Comparison of ENCODE assay signal across 18 cellular contexts in genomic region chr2:137291810-137292209, GRCh38.
"Had no signal": no experiment of that assay in that cellular context is flagged by ENCODE, and none has a peak within 500 bp of the region (broad histone marks: within the 10 kb centered on the region; RNA-seq: fewer than 3 reads in every experiment).

No MANE protein-coding gene starts in this region.

- DNase-seq: dermis blood vessel endothelial cell; dorsolateral prefrontal cortex; effector CD4-positive, alpha-beta T cell; effector memory CD4-positive, alpha-beta T cell; foreskin keratinocyte; heart left ventricle; hippocampal formation; left cardiac atrium; left lung; left ventricle myocardium superior; lower lobe of right lung; mesenchymal stem cell; mucosa of descending colon; naive B cell; naive thymus-derived CD8-positive, alpha-beta T cell had no signal

- H3K4me1 ChIP-seq: esophagus muscularis mucosa, foreskin keratinocyte, gastroesophageal sphincter, heart left ventricle, left lung, lower lobe of right lung had no signal

- ATAC-seq: foreskin keratinocyte; gastroesophageal sphincter; heart left ventricle; left cardiac atrium; left lung; left ventricle myocardium superior; lower lobe of right lung; mucosa of descending colon; naive thymus-derived CD8-positive, alpha-beta T cell had no signal

- H3K4me3 ChIP-seq: coronary artery, dorsolateral prefrontal cortex, esophagus muscularis mucosa, gastroesophageal sphincter, heart left ventricle, left lung, lower lobe of right lung, mucosa of descending colon had no signal

- H3K27ac ChIP-seq: coronary artery, dorsolateral prefrontal cortex, esophagus muscularis mucosa, foreskin keratinocyte, gastroesophageal sphincter, heart left ventricle, left lung, lower lobe of right lung had no signal

- H3K36me3 ChIP-seq: esophagus muscularis mucosa, gastroesophageal sphincter, heart left ventricle, left lung, lower lobe of right lung had no signal

- H3K9me3 ChIP-seq: esophagus muscularis mucosa, gastroesophageal sphincter, heart left ventricle, left lung, lower lobe of right lung, mucosa of descending colon had no signal

- H3K27me3 ChIP-seq: esophagus muscularis mucosa, foreskin keratinocyte, gastroesophageal sphincter, heart left ventricle, left lung had no signal
